1 cellular context compared by ENCODE assay signal in the genomic region with DNA sequence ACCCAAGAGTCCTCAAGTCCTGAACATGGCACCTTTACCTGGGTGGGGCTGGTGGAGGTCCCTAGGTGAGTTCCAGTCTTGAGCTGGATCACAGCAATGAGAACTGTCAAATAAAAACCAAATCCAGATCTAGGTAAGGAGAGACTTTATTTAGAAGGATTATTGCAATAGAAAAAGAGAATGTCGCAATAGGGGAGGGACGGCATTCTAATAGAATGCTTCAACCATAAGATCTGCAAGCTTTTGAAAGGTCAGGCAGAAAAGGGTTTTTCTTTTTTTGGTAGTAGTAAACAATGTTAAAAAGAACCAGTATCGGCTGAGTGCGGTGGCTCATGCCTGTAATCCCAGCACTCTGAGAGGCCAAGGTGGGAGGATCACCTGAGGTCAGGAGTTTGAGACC.
A peak's percentile ranks its signal among the peaks of the same experiment; 100 is the strongest.
TF ChIP-seq lines count a peak whose summit lies in the region.

No MANE protein-coding gene starts in this region.

TF ChIP-seq in K562, 482 proteins besides CTCF, POLR2A, EP300 and RAD21:
- TF ChIP-seq CEBPG (CRISPR knock-in tag; IDR thresholded peaks at IDR 0.05) (no peak), CEBPG (tag; conservative IDR thresholded peaks at IDR 0.05 in 1 of 2, IDR thresholded peaks at IDR 0.05 in 1 of 2) (peak in 1 of 2 experiments; percentile 80; a peak in 2 of 4 replicates), TGIF2 (CRISPR knock-in tag; IDR thresholded peaks at IDR 0.05) (no peak), ZKSCAN1 (IDR thresholded peaks at IDR 0.05; ENCODE audit: low read depth, low read length) (no peak), ZNF24 (IDR thresholded peaks at IDR 0.05) (no peak), ZNF324 (CRISPR knock-in tag; IDR thresholded peaks at IDR 0.05) (no peak), NR1H2 (CRISPR knock-in tag; IDR thresholded peaks at IDR 0.05) (no peak), CEBPB (tag; IDR thresholded peaks at IDR 0.05) (peak; percentile 57)
